ENCODE assay signal across 18 cellular contexts in genomic region chr6:82361631-82362030, GRCh38. TPM values are rescaled to one million over a fixed set of nuclear protein-coding genes. Genes with fewer than 3 reads are reported as not detected.
"Had no signal": no experiment of that assay in that cellular context is flagged by ENCODE, and none has a peak within 500 bp of the region (broad histone marks: within the 10 kb centered on the region; RNA-seq: fewer than 3 reads in every experiment).

No MANE protein-coding gene starts in this region.

- H3K36me3 Mint-ChIP-seq: activated CD8-positive, alpha-beta memory T cell treated with anti-CD3 and anti-CD28 coated beads, Interleukin-2, amount 10 ng/mL, durations not matched to agents 7 days and 5 days; activated naive CD8-positive, alpha-beta T cell; natural killer cell had no signal

- ATAC-seq: activated CD8-positive, alpha-beta memory T cell treated with anti-CD3 and anti-CD28 coated beads, Interleukin-2, amount 10 ng/mL, durations not matched to agents 7 days and 5 days; natural killer cell; stimulated activated naive CD8-positive, alpha-beta T cell treated with anti-CD3 and anti-CD28 coated beads, Interleukin-15, Interleukin-2, amounts not matched to agents 100 U/mL and 50 U/mL, for 24 hours; T-helper 17 cell had no signal

- H3K36me3 ChIP-seq: right atrium auricular region, tibial nerve, vagina had no signal

- H3K9me3 Mint-ChIP-seq: activated B cell treated with CpG ODN at 0.5 μM for 24 hours; activated CD4-positive, alpha-beta memory T cell treated with anti-CD3 and anti-CD28 coated beads, Interleukin-2, amount 10 ng/mL, durations not matched to agents 7 days and 5 days; endodermal cell; natural killer cell had no signal

- H3K4me3 Mint-ChIP-seq: activated B cell treated with CpG ODN at 0.5 μM for 24 hours; activated CD4-positive, alpha-beta memory T cell treated with anti-CD3 and anti-CD28 coated beads, Interleukin-2, amount 10 ng/mL, durations not matched to agents 7 days and 5 days; activated CD8-positive, alpha-beta memory T cell treated with anti-CD3 and anti-CD28 coated beads, Interleukin-2, amount 10 ng/mL, durations not matched to agents 7 days and 5 days; activated naive CD8-positive, alpha-beta T cell had no signal

- H3K27ac ChIP-seq: right atrium auricular region, tibial nerve, vagina had no signal

- DNase-seq: activated B cell treated with CpG ODN at 0.5 μM for 24 hours; activated CD4-positive, alpha-beta memory T cell treated with anti-CD3 and anti-CD28 coated beads, Interleukin-2, amount 10 ng/mL, durations not matched to agents 7 days and 5 days; activated CD4-positive, alpha-beta T cell treated with anti-CD3 and anti-CD28 coated beads for 4 hours; activated CD8-positive, alpha-beta memory T cell treated with anti-CD3 and anti-CD28 coated beads, Interleukin-2, amount 10 ng/mL, durations not matched to agents 7 days and 5 days; endodermal cell; left cardiac atrium; natural killer cell; occipital lobe; stimulated activated CD4-positive, alpha-beta T cell treated with anti-CD3 and anti-CD28 coated beads, Interleukin-2, amount 100 ng/mL, for 24 hours; stimulated activated naive CD8-positive, alpha-beta T cell treated with anti-CD3 and anti-CD28 coated beads, Interleukin-15, Interleukin-2, amounts not matched to agents 100 U/mL and 50 U/mL, for 24 hours; substantia nigra; T-helper 17 cell had no signal

- H3K9me3 ChIP-seq: right atrium auricular region, tibial nerve, vagina had no signal

- H3K27ac Mint-ChIP-seq: activated B cell treated with CpG ODN at 0.5 μM for 24 hours; activated CD4-positive, alpha-beta memory T cell treated with anti-CD3 and anti-CD28 coated beads, Interleukin-2, amount 10 ng/mL, durations not matched to agents 7 days and 5 days; activated CD8-positive, alpha-beta memory T cell treated with anti-CD3 and anti-CD28 coated beads, Interleukin-2, amount 10 ng/mL, durations not matched to agents 7 days and 5 days; activated naive CD8-positive, alpha-beta T cell; endodermal cell; natural killer cell; T-helper 17 cell had no signal

- H3K4me3 ChIP-seq: hepatocyte, right atrium auricular region, tibial nerve, vagina had no signal

- H3K27me3 ChIP-seq: right atrium auricular region, vagina had no signal

- FAIRE-seq: TTC549 had no signal

RNA-seq across cellular contexts. Expression of gene TPBG, which starts 2.0 kb away (rescaled TPM):
- total RNA-seq: activated B cell treated with CpG ODN at 0.5 μM for 24 hours; activated CD8-positive, alpha-beta memory T cell treated with anti-CD3 and anti-CD28 coated beads, Interleukin-2, amount 10 ng/mL, durations not matched to agents 7 days and 5 days had no signal
